20 cellular contexts compared by ENCODE assay signal in the genomic region with DNA sequence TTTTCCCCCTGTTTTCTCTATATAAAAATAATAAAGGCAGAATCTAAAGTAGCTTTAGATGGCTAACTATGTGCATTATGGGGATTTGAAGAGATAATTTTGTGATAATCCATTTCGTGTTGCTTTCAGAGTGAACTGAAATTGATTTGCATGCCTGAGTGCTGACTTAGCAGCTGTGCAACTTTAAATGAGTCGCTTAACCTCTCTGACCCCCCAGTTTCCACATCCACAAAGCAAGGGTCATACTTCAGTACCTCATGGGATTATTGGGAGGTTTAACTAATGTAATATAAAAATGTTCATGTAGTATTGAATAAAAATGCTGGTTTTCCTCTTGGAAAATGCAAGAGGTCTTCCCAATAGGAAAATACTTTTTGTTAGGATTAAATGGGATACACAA.
A peak's percentile ranks its signal among the peaks of the same experiment; 100 is the strongest.
DNase-seq lines count a peak whose midpoint lies in the region; ATAC-seq and TF ChIP-seq lines count a peak whose summit lies in the region.
"Had no signal": no experiment of that assay in that cellular context is flagged by ENCODE, and none has a peak within 500 bp of the region (broad histone marks: within the 10 kb centered on the region; RNA-seq: fewer than 3 reads in every experiment).

No MANE protein-coding gene starts in this region.

- H2AFZ ChIP-seq in IMR-90 (replicated peaks; ENCODE audit: low read length, poor library complexity) = no peak overlapping the region

- H3K4me2 ChIP-seq in IMR-90 (ENCODE audit: low read depth, low read length) = no peak overlapping the region
- H3K4me2 ChIP-seq: SK-N-SH had no signal

- TF ChIP-seq RAD21 in IMR-90 (IDR thresholded peaks at IDR 0.05; ENCODE audit: low read length) = no peak

- BruUV-seq in IMR-90 (replicated peaks; lab: Mats Ljungman, UMichigan) = no TSS peak

- DNase-seq in IMR-90 (peak; percentile 82), choroid plexus epithelial cell (ENCODE audit: low read depth) (peak; percentile 68), foreskin fibroblast (peak; percentile 54 to 56), right cardiac atrium (no peak), epidermal melanocyte (ENCODE audit: insufficient read length, low spot score) (no peak), NCI-H146 (lab: John Stamatoyannopoulos, UW) (no peak)
- no peak for DNase-seq in activated CD4-positive, alpha-beta T cell treated with anti-CD3 and anti-CD28 coated beads, Interleukin-2, amount 50 U/mL, for 1 hour
- DNase-seq: C1 segment of cervical spinal cord; CD8-positive, alpha-beta memory T cell; DMS53; MG63; NCI-H1048; NCI-H1436; NCI-H2029; NCI-H345; NCI-H524 treated with DMSO at 0.1 percent for 48 hours; PC-3; RPMI8226; SHP77 treated with DMSO at 0.1 percent for 48 hours; SK-N-SH had no signal

- H3K27me3 ChIP-seq in IMR-90 (ENCODE audit: control insufficient read depth, insufficient read depth, low read length) (no peaks in the 10 kb centered on the region), right cardiac atrium (ENCODE audit: control insufficient read depth, insufficient read depth) (no peaks in the 10 kb centered on the region)
- H3K27me3 ChIP-seq: MG63 had no signal

- H4K5ac ChIP-seq in IMR-90 (ENCODE audit: low read depth, low read length) = no peak overlapping the region

- CTCF ChIA-PET in IMR-90 (lab: Yijun Ruan, JAX) = interaction anchor here (0.8 kb wide), 1 partner anchor 242 kb away, joined by 4 read pairs; no protein-coding TSS in a partner anchor

- H2AK9ac ChIP-seq in IMR-90 (replicated peaks; ENCODE audit: low read depth, low read length, poor library complexity) = no peak overlapping the region

- POLR2A ChIA-PET in IMR-90 (lab: Charles Lee; ENCODE audit: unreplicated experiment) = no interaction called here

- no peak overlapping the region for H3K9ac ChIP-seq in IMR-90 (ENCODE audit: low read depth, low read length)
- H3K9ac ChIP-seq: SK-N-SH had no signal

- H2BK120ac ChIP-seq in IMR-90 (ENCODE audit: low read depth, low read length) = no peak overlapping the region

- intact Hi-C loops in IMR-90 (cut with micrococcal nuclease) (no loop called here), right cardiac atrium (cut with DNase I) (no loop called here)

- no peak overlapping the region for H3K4me3 ChIP-seq in IMR-90 (ENCODE audit: insufficient read depth, low read depth, low read length)
- no peak overlapping the region for H3K4me3 ChIP-seq in choroid plexus epithelial cell (ENCODE audit: low read depth, low read length)
- no peak overlapping the region for H3K4me3 ChIP-seq in foreskin fibroblast (ENCODE audit: low read depth in 1 of 2, low read length in 2 of 2)
- no peak overlapping the region for H3K4me3 ChIP-seq in right cardiac atrium (ENCODE audit: low read length)
- H3K4me3 ChIP-seq: MG63 had no signal

- no peak overlapping the region for H2AK5ac ChIP-seq in IMR-90 (ENCODE audit: low read depth, low read length)

- TF ChIP-seq POLR2A in IMR-90 (IDR thresholded peaks at IDR 0.05; ENCODE audit: low read depth, low read length) = no peak

- ATAC-seq in IMR-90 (ENCODE audit: low read depth) = peak; percentile 53
- ATAC-seq in right cardiac atrium = no peak
- ATAC-seq: PC-3 had no signal

- no peaks in the 10 kb centered on the region for H4K20me1 ChIP-seq in IMR-90 (ENCODE audit: insufficient read depth, low read length)

- no peak overlapping the region for H3K23ac ChIP-seq in IMR-90 (ENCODE audit: low read depth, low read length)

- H4K91ac ChIP-seq in IMR-90 (ENCODE audit: insufficient read depth, low read depth, low read length) = no peak overlapping the region

- H3K4me1 ChIP-seq in IMR-90 (ENCODE audit: control insufficient read depth, insufficient read depth, low read length) (peaks cover 4% of the 10 kb centered on the region; the same call in 1 of the 2 replicates), right cardiac atrium (ENCODE audit: control insufficient read depth, insufficient read depth, low read length) (no peaks in the 10 kb centered on the region)

- in situ Hi-C loops in IMR-90 (cut with MboI; ENCODE audit: low sequenced_read_pairs) = no loop called here

- H4K8ac ChIP-seq in IMR-90 (ENCODE audit: low read depth in 2 of 2, low read length in 2 of 2) = no peak overlapping the region

- H3K18ac ChIP-seq in IMR-90 (ENCODE audit: low read depth, low read length) = no peak overlapping the region

- H3K56ac ChIP-seq in IMR-90 (ENCODE audit: extremely low read depth, insufficient read depth, low read length) = no peak overlapping the region

- no peak overlapping the region for H2BK5ac ChIP-seq in IMR-90 (ENCODE audit: low read depth, low read length, poor library complexity, severe bottlenecking)

- no peak overlapping the region for H3K14ac ChIP-seq in IMR-90 (replicated peaks; ENCODE audit: low read depth, low read length)

- no peaks in the 10 kb centered on the region for H3K9me1 ChIP-seq in IMR-90 (ENCODE audit: insufficient read depth, low read length)

- no peak overlapping the region for H3K4ac ChIP-seq in IMR-90 (ENCODE audit: low read depth, low read length)

- no peaks in the 10 kb centered on the region for H3K9me3 ChIP-seq in IMR-90 (ENCODE audit: control insufficient read depth, insufficient read depth, low read length)
- no peaks in the 10 kb centered on the region for H3K9me3 ChIP-seq in right cardiac atrium (ENCODE audit: control insufficient read depth, low read length)
- H3K9me3 ChIP-seq: MG63, SK-N-SH had no signal

- no peaks in the 10 kb centered on the region for H3K79me1 ChIP-seq in IMR-90 (ENCODE audit: low read depth in 1 of 2, low read length in 2 of 2)

- WGBS in IMR-90 (ENCODE audit: extremely low coverage in 2 of 2, insufficient read length in 1 of 2), 2 experiments = no CpG with 5 or more reads among the region's 2 CpGs
- WGBS in right cardiac atrium = 66% methylated on average over 2 of the region's 2 CpGs

- no peak overlapping the region for H2BK15ac ChIP-seq in IMR-90 (ENCODE audit: low read depth, low read length)

- dilution Hi-C loops in IMR-90 (cut with HindIII; ENCODE audit: low sequenced_read_pairs, unreplicated experiment) = no loop called here

- TF ChIP-seq CTCF in IMR-90 (conservative IDR thresholded peaks at IDR 0.05; ENCODE audit: low read depth, low read length) (no peak), choroid plexus epithelial cell (conservative IDR thresholded peaks at IDR 0.05; ENCODE audit: low read depth, low read length) (no peak), foreskin fibroblast (IDR thresholded peaks at IDR 0.05; ENCODE audit: low read depth, low read length) (no peak)

- no peak overlapping the region for H3K27ac ChIP-seq in IMR-90 (ENCODE audit: insufficient read depth, low read length)
- no peak overlapping the region for H3K27ac ChIP-seq in right cardiac atrium (ENCODE audit: low read length)

- H3K36me3 ChIP-seq in IMR-90 (ENCODE audit: control insufficient read depth, insufficient read depth, low read length) = no peaks in the 10 kb centered on the region
- H3K36me3 ChIP-seq: MG63 had no signal

- no peak overlapping the region for H2BK20ac ChIP-seq in IMR-90 (ENCODE audit: low read depth, low read length)

TF ChIP-seq in IMR-90, 13 proteins besides CTCF, POLR2A, EP300 and RAD21:
- TF ChIP-seq MAZ (IDR thresholded peaks at IDR 0.05; ENCODE audit: borderline replicate concordance, low read depth, low read length) (no peak), MAFK (IDR thresholded peaks at IDR 0.05; ENCODE audit: low read depth, low read length) (peak; percentile 32; the same call in 1 of the 2 replicates), CEBPB (IDR thresholded peaks at IDR 0.05; ENCODE audit: low read depth, low read length) (peak; percentile 50)
- TF ChIP-seq, protein P1, sequence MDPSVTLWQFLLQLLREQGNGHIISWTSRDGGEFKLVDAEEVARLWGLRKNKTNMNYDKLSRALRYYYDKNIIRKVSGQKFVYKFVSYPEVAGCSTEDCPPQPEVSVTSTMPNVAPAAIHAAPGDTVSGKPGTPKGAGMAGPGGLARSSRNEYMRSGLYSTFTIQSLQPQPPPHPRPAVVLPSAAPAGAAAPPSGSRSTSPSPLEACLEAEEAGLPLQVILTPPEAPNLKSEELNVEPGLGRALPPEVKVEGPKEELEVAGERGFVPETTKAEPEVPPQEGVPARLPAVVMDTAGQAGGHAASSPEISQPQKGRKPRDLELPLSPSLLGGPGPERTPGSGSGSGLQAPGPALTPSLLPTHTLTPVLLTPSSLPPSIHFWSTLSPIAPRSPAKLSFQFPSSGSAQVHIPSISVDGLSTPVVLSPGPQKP (IDR thresholded peaks at IDR 0.05; ENCODE audit: borderline replicate concordance, low read depth, low read length) = no peak

Comparison
In these comparisons a context has a peak if more than half of its experiments do, and no peak if none do; other contexts are left out.
1. DNase-seq: peak in IMR-90 (single experiment), choroid plexus epithelial cell (single experiment) and foreskin fibroblast (2 of 2); none in right cardiac atrium (0 of 3), activated CD4-positive, alpha-beta T cell treated with anti-CD3 and anti-CD28 coated beads, Interleukin-2, amount 50 U/mL, for 1 hour (single experiment), epidermal melanocyte (single experiment) and NCI-H146 (single experiment).